Comparison of ENCODE assay signal across 1 cellular context in the genomic region with DNA sequence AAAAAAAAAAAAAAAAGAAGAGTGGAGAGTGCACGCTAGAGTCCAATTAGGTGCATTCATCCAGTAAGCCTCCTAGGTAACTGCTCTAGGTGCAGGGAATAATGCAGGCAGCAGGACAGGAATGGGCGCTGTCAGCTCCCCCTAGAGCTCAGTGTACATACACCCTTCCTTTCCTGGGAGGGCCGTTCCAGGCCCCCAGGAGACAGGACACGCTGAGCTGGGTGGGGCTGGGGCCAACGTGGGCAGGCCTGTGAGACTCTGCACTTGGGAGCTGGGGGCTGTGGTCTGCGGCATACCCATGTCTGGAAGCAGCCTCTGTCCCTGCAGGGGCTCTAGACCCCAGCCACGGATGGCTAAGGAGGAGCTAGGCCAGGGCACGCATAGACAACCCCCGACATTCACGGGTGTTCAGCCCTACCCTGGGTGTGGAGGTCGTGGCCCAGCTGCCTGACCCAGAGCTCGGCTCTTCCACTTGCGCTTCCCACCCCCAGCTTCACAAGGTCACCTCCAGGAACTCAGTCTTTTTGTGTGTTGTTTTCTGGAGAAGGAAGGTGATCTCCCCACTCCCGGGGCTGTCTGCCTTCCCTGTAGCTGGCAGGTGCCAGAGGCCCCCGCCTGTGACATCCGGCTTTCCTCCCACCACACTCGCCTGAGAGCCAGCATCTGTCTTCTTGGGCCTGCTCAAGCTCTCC.
TF ChIP-seq lines count a peak whose summit lies in the region.

No MANE protein-coding gene starts in this region.

TF ChIP-seq in endothelial cell of umbilical vein, 7 proteins besides CTCF, POLR2A, EP300 and RAD21:
- TF ChIP-seq POLR2AphosphoS5 (IDR thresholded peaks at IDR 0.05; ENCODE audit: insufficient read depth, low read depth, low read length): peak; percentile 16
- TF ChIP-seq EZH2 (IDR thresholded peaks at IDR 0.05; ENCODE audit: borderline replicate concordance, low read depth, low read length, severe bottlenecking): no peak
- TF ChIP-seq JUN (IDR thresholded peaks at IDR 0.05; ENCODE audit: borderline replicate concordance, insufficient read depth, insufficient read length, low read depth): no peak
- no peak for TF ChIP-seq FOS (IDR thresholded peaks at IDR 0.05; ENCODE audit: borderline replicate concordance, insufficient read depth, low read length)
TF ChIP-seq in endothelial cell of umbilical vein: peak in this region for 1.
